In genomic region chr12:99505805-99506204, GRCh38 we compare ENCODE assay signal across 17 cellular contexts.
DNase-seq lines count a peak whose midpoint lies in the region; ATAC-seq and TF ChIP-seq lines count a peak whose summit lies in the region.
"Had no signal": no experiment of that assay in that cellular context is flagged by ENCODE, and none has a peak within 500 bp of the region (broad histone marks: within the 10 kb centered on the region; RNA-seq: fewer than 3 reads in every experiment).

No MANE protein-coding gene starts in this region.

- H3K36me3 Mint-ChIP-seq in MCF 10A (ENCODE audit: insufficient read depth, unreplicated experiment) = no peaks in the 10 kb centered on the region
- H3K36me3 Mint-ChIP-seq: CD8-positive, alpha-beta memory T cell had no signal

- H3K9ac ChIP-seq in mammary epithelial cell (ENCODE audit: insufficient read depth, low read length) = no peak overlapping the region
- H3K9ac ChIP-seq: BLaER1, GM23248 had no signal

- no peaks in the 10 kb centered on the region for H3K79me2 ChIP-seq in mammary epithelial cell (ENCODE audit: insufficient read depth, low read length)

- no peak overlapping the region for H3K27ac ChIP-seq in mammary epithelial cell (ENCODE audit: insufficient read depth, low read depth, low read length)
- H3K27ac ChIP-seq in foreskin keratinocyte = no peak overlapping the region
- H3K27ac ChIP-seq: BLaER1, GM23248 had no signal

- H3K9me3 ChIP-seq in mammary epithelial cell (replicated peaks; ENCODE audit: insufficient read depth, low read length) = no peaks in the 10 kb centered on the region
- H3K9me3 ChIP-seq: Caco-2 had no signal

- no peak overlapping the region for H2AFZ ChIP-seq in mammary epithelial cell (ENCODE audit: low read depth, low read length)
- H2AFZ ChIP-seq: GM23248 had no signal

- peaks cover 3% of the 10 kb centered on the region for H3K27me3 ChIP-seq in mammary epithelial cell (ENCODE audit: insufficient read depth, low read length)
- no peaks in the 10 kb centered on the region for H3K27me3 ChIP-seq in foreskin keratinocyte
- H3K27me3 ChIP-seq: BLaER1 had no signal

- H3K4me1 ChIP-seq in mammary epithelial cell (ENCODE audit: insufficient read depth, low read length) = no peaks in the 10 kb centered on the region
- H3K4me1 ChIP-seq in foreskin keratinocyte = no peaks in the 10 kb centered on the region
- H3K4me1 ChIP-seq: Caco-2 had no signal

- 62% methylated on average over 3 of the region's 3 CpGs for WGBS in mammary epithelial cell (ENCODE audit: low coverage, missing lambda C conversion rate)

- no peaks in the 10 kb centered on the region for H4K20me1 ChIP-seq in mammary epithelial cell (ENCODE audit: insufficient read depth, low read length)
- H4K20me1 ChIP-seq: BLaER1 had no signal

- H3K9me3 Mint-ChIP-seq in MCF 10A (ENCODE audit: unreplicated experiment) = peaks cover 10% of the 10 kb centered on the region

- dilution Hi-C loops in mammary epithelial cell (cut with HindIII; ENCODE audit: low sequenced_read_pairs) = no loop called here

- intact Hi-C loops in mammary epithelial cell (cut with micrococcal nuclease) (no loop called here), MCF 10A (cut with micrococcal nuclease) (no loop called here), posterior vena cava (cut with DNase I) (no loop called here)

- BruUV-seq in mammary epithelial cell (replicated peaks; lab: Mats Ljungman, UMichigan) (no TSS peak), MCF 10A (replicated peaks; lab: Mats Ljungman, UMichigan) (no TSS peak)

- H3K36me3 ChIP-seq in mammary epithelial cell (ENCODE audit: insufficient read depth, low read length) = no peaks in the 10 kb centered on the region

- H3K4me2 ChIP-seq in mammary epithelial cell (ENCODE audit: insufficient read depth, low read depth, low read length) = no peak overlapping the region
- H3K4me2 ChIP-seq: BLaER1 had no signal

- TF ChIP-seq CTCF in mammary epithelial cell (conservative IDR thresholded peaks at IDR 0.05 in 1 of 2, IDR thresholded peaks at IDR 0.05 in 1 of 2; ENCODE audit: extremely low read depth in 1 of 2, insufficient read depth in 1 of 2, low read depth in 1 of 2, low read length in 2 of 2) = no peak
- no peak for TF ChIP-seq CTCF in MCF 10A (IDR thresholded peaks at IDR 0.05; ENCODE audit: unreplicated experiment)
- TF ChIP-seq CTCF in foreskin keratinocyte (conservative IDR thresholded peaks at IDR 0.05) = no peak

- in situ Hi-C loops in mammary epithelial cell (cut with MboI; ENCODE audit: low sequenced_read_pairs in 2 of 2) = no loop called here

- no peak overlapping the region for H3K4me3 Mint-ChIP-seq in MCF 10A (ENCODE audit: unreplicated experiment)
- H3K4me3 Mint-ChIP-seq: CD8-positive, alpha-beta memory T cell had no signal

- POLR2A ChIA-PET in MCF 10A (lab: Yijun Ruan, JAX) = no interaction called here

- H3K27ac Mint-ChIP-seq in MCF 10A (ENCODE audit: low read depth, unreplicated experiment) = no peak overlapping the region
- H3K27ac Mint-ChIP-seq: CD8-positive, alpha-beta memory T cell had no signal

- H3K27me3 Mint-ChIP-seq in MCF 10A (ENCODE audit: insufficient read depth, unreplicated experiment) = no peaks in the 10 kb centered on the region
- H3K27me3 Mint-ChIP-seq: CD8-positive, alpha-beta memory T cell had no signal

- DNase-seq in mammary epithelial cell (peak; percentile 32), MCF 10A (ENCODE audit: unreplicated experiment) (no peak), RPMI7951 (ENCODE audit: low read depth) (peak; percentile 11), foreskin keratinocyte (peak in 1 of 2 donors; percentile 47), posterior vena cava (ENCODE audit: low spot score) (no peak), NAMALWA (ENCODE audit: low spot score) (no peak)
- DNase-seq: 8988T; AML-193; Caco-2; CD8-positive, alpha-beta memory T cell; DND-41; GDM1; GM23248 had no signal

- CTCF ChIA-PET in mammary epithelial cell (lab: Charles Lee; ENCODE audit: low non-redundant PET) (no interaction called here), MCF 10A (lab: Yijun Ruan, JAX) (no interaction called here)

- no peaks in the 10 kb centered on the region for H3K4me1 Mint-ChIP-seq in MCF 10A (ENCODE audit: insufficient read depth, unreplicated experiment)
- H3K4me1 Mint-ChIP-seq: CD8-positive, alpha-beta memory T cell had no signal

- ATAC-seq in foreskin keratinocyte (peak; percentile 70), HG03439 (IDR thresholded peaks at IDR 0.05; ENCODE audit: unreplicated experiment) (no peak), GM21526 (IDR thresholded peaks at IDR 0.05; ENCODE audit: low FRiP score, unreplicated experiment) (no peak)
- ATAC-seq: HCT116 had no signal

- H3K4me3 ChIP-seq in mammary epithelial cell (replicated peaks in 1 of 3; ENCODE audit: insufficient read depth in 1 of 3, low read depth in 2 of 3, low read length in 3 of 3) = no peak overlapping the region
- H3K4me3 ChIP-seq: BLaER1, GM23248 had no signal

Comparison
In these comparisons a context has a peak if more than half of its experiments do, and no peak if none do; other contexts are left out.
1. DNase-seq: peak in mammary epithelial cell (single experiment) and RPMI7951 (single experiment); none in MCF 10A (single experiment), posterior vena cava (single experiment) and NAMALWA (single experiment).